Comparison of ENCODE assay signal across 9 cellular contexts in the genomic region with DNA sequence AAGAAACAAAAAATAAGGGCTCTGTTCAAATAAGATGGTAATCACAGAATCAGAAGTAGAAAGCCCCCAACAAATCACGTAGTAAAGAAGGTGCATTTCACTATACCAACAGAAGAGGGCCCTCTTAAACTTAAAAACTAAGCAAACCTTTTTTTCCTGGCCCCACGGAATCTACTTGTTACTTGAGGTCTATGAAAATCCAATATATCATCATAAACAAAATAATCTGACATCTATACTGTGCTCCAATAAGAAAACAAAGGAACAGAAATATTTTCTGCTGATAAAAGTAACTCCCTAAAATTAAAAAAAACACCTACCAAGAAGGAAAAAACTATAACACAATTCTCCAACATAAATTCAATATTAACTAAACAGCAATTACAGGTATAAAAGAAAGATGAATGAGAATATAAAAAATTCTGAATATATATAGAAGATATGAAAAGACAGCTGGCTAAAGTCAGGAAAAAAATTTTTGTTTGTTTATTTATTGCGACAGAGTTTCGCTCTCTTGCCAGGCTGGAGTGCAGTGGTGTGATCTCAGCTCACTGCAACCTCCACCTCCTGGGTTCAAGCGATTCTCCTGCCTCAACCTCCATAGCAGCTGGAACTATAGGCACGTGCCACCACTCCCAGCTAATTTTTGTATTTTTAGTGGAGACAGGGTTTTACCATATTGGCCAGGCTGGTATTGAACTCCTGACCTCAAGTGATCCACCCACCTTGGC.
DNase-seq lines count a peak whose midpoint lies in the region; ATAC-seq, FAIRE-seq and TF ChIP-seq lines count a peak whose summit lies in the region.
"Had no signal": no experiment of that assay in that cellular context is flagged by ENCODE, and none has a peak within 500 bp of the region (broad histone marks: within the 10 kb centered on the region; RNA-seq: fewer than 3 reads in every experiment).

No MANE protein-coding gene starts in this region.

- H3K36me3 ChIP-seq in A673 (ENCODE audit: insufficient read depth, low read length, poor library complexity, severe bottlenecking) (no peaks in the 10 kb centered on the region), keratinocyte (ENCODE audit: control insufficient read depth in 2 of 2, extremely low read depth in 1 of 2, insufficient read depth in 2 of 2, low read length in 2 of 2) (peaks cover 0 to 4% of the 10 kb centered on the region in 2 experiments), uterus (no peaks in the 10 kb centered on the region)

- POLR2A ChIA-PET in A673 (lab: Charles Lee; ENCODE audit: low non-redundant PET): no interaction called here

- no peak overlapping the region for H2AFZ ChIP-seq in keratinocyte (ENCODE audit: control insufficient read depth, low read length)

- no peak for ATAC-seq in GM18502 (IDR thresholded peaks at IDR 0.05; ENCODE audit: poor library complexity, unreplicated experiment)

- intact Hi-C loops in A673 (cut with micrococcal nuclease; ENCODE audit: unreplicated experiment): loop anchor here (1.0 to 10.0 kb wide), 3 partner anchors 81 to 511 kb away; no protein-coding TSS in a partner anchor
- intact Hi-C loops in uterus (cut with DNase I; ENCODE audit: low total_unique reads): loop anchor here (10.0 kb wide), 1 partner anchor 149 kb away; no protein-coding TSS in a partner anchor

- H3K27ac ChIP-seq in A673 (ENCODE audit: low read depth, low read length, poor library complexity, severe bottlenecking) (no peak overlapping the region), keratinocyte (ENCODE audit: control insufficient read depth, insufficient read depth, low read length) (no peak overlapping the region), uterus (no peak overlapping the region)
- H3K27ac ChIP-seq: epithelial cell of prostate had no signal

- H3K9me3 ChIP-seq in A673 (ENCODE audit: low read depth, low read length, poor library complexity, severe bottlenecking) (no peaks in the 10 kb centered on the region), keratinocyte (ENCODE audit: control insufficient read depth, low read depth, low read length) (no peaks in the 10 kb centered on the region), uterus (no peaks in the 10 kb centered on the region)

- TF ChIP-seq POLR2A in uterus (IDR thresholded peaks at IDR 0.05): no peak

- CTCF ChIA-PET in A673 (lab: Charles Lee): interaction anchor here (1.0 to 1.3 kb wide), 2 partner anchors 139 to 151 kb away, joined by 3 to 5 read pairs; no protein-coding TSS in a partner anchor

- H3K79me2 ChIP-seq in keratinocyte (ENCODE audit: control insufficient read depth, insufficient read depth, low read length): no peaks in the 10 kb centered on the region

- no peak overlapping the region for H3K4me3 ChIP-seq in A673 (ENCODE audit: low read depth, low read length, poor library complexity, severe bottlenecking)
- no peak overlapping the region for H3K4me3 ChIP-seq in keratinocyte (ENCODE audit: control insufficient read depth in 2 of 3, extremely low read depth in 1 of 3, insufficient read depth in 2 of 3, low read depth in 1 of 3, low read length in 3 of 3)
- H3K4me3 ChIP-seq in uterus: no peak overlapping the region

- DNase-seq in A673 (ENCODE audit: low spot score) (peak; percentile 78), NCI-H2227 (lab: John Stamatoyannopoulos, UW; ENCODE audit: unreplicated experiment) (peak; percentile 70), astrocyte of the hippocampus (ENCODE audit: low read depth, low spot score) (peak; percentile 71), keratinocyte (ENCODE audit: low read depth, low spot score) (no peak), uterus (no peak), islet precursor cell (no peak)

- dilution Hi-C loops in keratinocyte (cut with MboI; ENCODE audit: extremely low pct_ligation_motif_present, low sequenced_read_pairs): loop anchor here (25.0 kb wide), 1 partner anchor 151 kb away; a partner anchor contains a TSS

- H3K27me3 ChIP-seq in A673 (replicated peaks; ENCODE audit: insufficient read depth, low read depth, low read length, poor library complexity) (no peaks in the 10 kb centered on the region), keratinocyte (ENCODE audit: control insufficient read depth, extremely low read depth, insufficient read depth, low read length) (no peaks in the 10 kb centered on the region), uterus (no peaks in the 10 kb centered on the region)

- TF ChIP-seq CTCF in A673 (conservative IDR thresholded peaks at IDR 0.05; ENCODE audit: low read depth, low read length): peak; percentile 71
- TF ChIP-seq CTCF in GM12872 (IDR thresholded peaks at IDR 0.05; ENCODE audit: insufficient read depth, low read depth, low read length): peak; percentile 56; the same call in 2 of the 3 replicates
- peak in 2 of 3 experiments; percentile 37 to 46 for TF ChIP-seq CTCF in keratinocyte (optimal IDR thresholded peaks at IDR 0.05 in 1 of 3, IDR thresholded peaks at IDR 0.05 in 1 of 3, conservative IDR thresholded peaks at IDR 0.05 in 1 of 3; ENCODE audit: extremely low read depth in 1 of 3, insufficient read depth in 2 of 3, low read length in 3 of 3)
- TF ChIP-seq CTCF in uterus (IDR thresholded peaks at IDR 0.05): peak; percentile 28 to 64 (median 55)

- H3K9ac ChIP-seq in keratinocyte (ENCODE audit: control insufficient read depth, extremely low read depth, insufficient read depth, low read length): no peak overlapping the region

- H3K4me2 ChIP-seq in keratinocyte (ENCODE audit: control insufficient read depth, extremely low read depth, insufficient read depth, low read depth, low read length): no peak overlapping the region

- peak; percentile 9 for FAIRE-seq in keratinocyte (lab: Jason Lieb, UNC)

- H3K4me1 ChIP-seq in A673 (ENCODE audit: insufficient read depth, low read length, poor library complexity, severe bottlenecking) (no peaks in the 10 kb centered on the region), keratinocyte (ENCODE audit: control insufficient read depth, extremely low read depth, insufficient read depth, low read length) (no peaks in the 10 kb centered on the region), uterus (no peaks in the 10 kb centered on the region)

- no peaks in the 10 kb centered on the region for H3K9me1 ChIP-seq in keratinocyte (ENCODE audit: control insufficient read depth, extremely low read depth, insufficient read depth, low read length)

- BruUV-seq in A673 (replicated peaks; lab: Mats Ljungman, UMichigan): no TSS peak

- no peaks in the 10 kb centered on the region for H4K20me1 ChIP-seq in keratinocyte (ENCODE audit: control insufficient read depth, extremely low read depth, insufficient read depth, low read length)

Comparison
In these comparisons a context has a peak if more than half of its experiments do, and no peak if none do; other contexts are left out.
1. DNase-seq: peak in A673 (single experiment), NCI-H2227 (single experiment) and astrocyte of the hippocampus (single experiment); none in keratinocyte (single experiment), uterus (0 of 2) and islet precursor cell (single experiment).
2. Peak in every context shown above with its lines, with median percentiles within 50 percentile points of each other: CTCF ChIP-seq.